ENCODE assay signal across 22 cellular contexts in the genomic region with DNA sequence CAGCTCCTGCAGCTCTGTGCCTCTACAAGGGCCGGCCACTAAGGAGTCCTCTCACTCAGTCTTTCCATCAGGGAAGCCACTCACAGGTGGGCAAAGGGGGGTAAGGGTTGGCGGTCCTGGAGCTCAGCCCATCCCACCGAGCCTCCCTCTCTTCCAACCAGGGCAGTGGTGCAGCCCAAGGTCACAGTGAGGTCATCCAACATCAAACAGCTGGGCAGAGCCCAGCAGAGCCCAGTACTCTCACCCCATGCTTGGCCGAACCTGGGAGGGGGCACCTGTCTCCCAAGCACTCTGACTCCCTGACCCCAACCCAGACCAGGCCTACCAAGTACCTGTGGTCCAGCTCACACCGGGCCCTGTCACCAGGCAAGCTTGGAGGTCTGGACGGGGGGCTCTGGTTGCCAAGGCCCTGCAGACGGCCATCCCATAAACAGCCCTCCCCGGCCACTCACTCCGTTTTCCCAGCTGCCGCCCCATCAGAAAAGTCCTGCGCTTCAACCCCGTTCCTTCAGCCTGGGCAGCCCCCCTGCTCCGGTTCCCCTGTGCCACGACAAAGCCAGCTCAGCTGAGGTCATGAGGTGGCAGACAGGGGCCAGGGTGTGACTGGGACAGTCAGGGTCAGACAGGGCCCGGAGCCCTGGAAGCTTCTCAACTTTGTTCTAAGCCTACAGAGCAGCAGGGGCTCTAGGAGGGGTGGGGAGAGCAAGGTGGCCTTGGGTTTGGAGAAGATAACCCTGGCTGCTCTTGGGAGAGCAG. TPM values are rescaled to one million over a fixed set of nuclear protein-coding genes. Genes with fewer than 3 reads are reported as not detected.
DNase-seq lines count a peak whose midpoint lies in the region; ATAC-seq, FAIRE-seq and TF ChIP-seq lines count a peak whose summit lies in the region.
"Had no signal": no experiment of that assay in that cellular context is flagged by ENCODE, and none has a peak within 500 bp of the region (broad histone marks: within the 10 kb centered on the region; RNA-seq: fewer than 3 reads in every experiment).

No MANE protein-coding gene starts in this region.

- H3K27ac Mint-ChIP-seq in CD14-positive monocyte: peak overlapping the region in 1 of 7 donors; percentile 36
- H3K27ac Mint-ChIP-seq in activated T-helper 17 cell treated with anti-CD3 and anti-CD28 coated beads, Interleukin-2, amount 50 U/mL, for 72 hours: no peak overlapping the region
- H3K27ac Mint-ChIP-seq in endodermal cell: no peak overlapping the region
- H3K27ac Mint-ChIP-seq: activated CD4-positive, alpha-beta T cell treated with anti-CD3 and anti-CD28 coated beads, Interleukin-2, amount 10 ng/mL, durations not matched to agents 7 days and 5 days; CD4-positive, CD25-positive, alpha-beta regulatory T cell; stimulated activated effector memory CD8-positive, alpha-beta T cell treated with anti-CD3 and anti-CD28 coated beads, Interleukin-12 subunit alpha, Interleukin-12 subunit beta, amount 100 ng/mL, for 72 hours had no signal

- in situ Hi-C loops in HepG2 (cut with HindIII; ENCODE audit: extremely low pct_ligation_motif_present, low pct_unique_long_range_greater_than_20kb): no loop called here

- TF ChIP-seq POLR2A in HepG2 (IDR thresholded peaks at IDR 0.05; ENCODE audit: insufficient read depth in 1 of 2, low read depth in 2 of 2, low read length in 2 of 2): no peak

- 48% methylated on average over 9 of the region's 15 CpGs for WGBS in HepG2 (ENCODE audit: low lambda C conversion rate)
- 77 to 87% methylated on average over 8 to 15 of the region's 15 CpGs for WGBS in endodermal cell (ENCODE audit: insufficient coverage in 1 of 2, insufficient read length in 1 of 2), 2 experiments

- peaks cover 10 to 14% (median 11%) of the 10 kb centered on the region in 3 donors for H3K27me3 Mint-ChIP-seq in CD14-positive monocyte (ENCODE audit: low read depth in 3 of 3)
- H3K27me3 Mint-ChIP-seq in activated T-helper 17 cell treated with anti-CD3 and anti-CD28 coated beads, Interleukin-2, amount 50 U/mL, for 72 hours: peaks cover 4% of the 10 kb centered on the region
- no peaks in the 10 kb centered on the region for H3K27me3 Mint-ChIP-seq in endodermal cell (ENCODE audit: insufficient read depth)
- H3K27me3 Mint-ChIP-seq: CD4-positive, CD25-positive, alpha-beta regulatory T cell had no signal

- H3K9ac ChIP-seq in HepG2 (ENCODE audit: insufficient read depth, low read depth, low read length) (peak overlapping the region; percentile 26; the same call in 1 of the 2 replicates), endodermal cell (ENCODE audit: extremely low read depth, low read length, poor library complexity, severe bottlenecking) (no peak overlapping the region)

- H3K36me3 Mint-ChIP-seq in CD14-positive monocyte (no peaks in the 10 kb centered on the region), endodermal cell (ENCODE audit: low read depth) (peaks cover 2% of the 10 kb centered on the region)
- H3K36me3 Mint-ChIP-seq in activated T-helper 17 cell treated with anti-CD3 and anti-CD28 coated beads, Interleukin-2, amount 50 U/mL, for 72 hours (ENCODE audit: low read depth): peaks cover 4% of the 10 kb centered on the region
- H3K36me3 Mint-ChIP-seq: activated naive CD4-positive, alpha-beta T cell treated with anti-CD3 and anti-CD28 coated beads, Interleukin-2, amount 50 U/mL, for 72 hours; CD4-positive, CD25-positive, alpha-beta regulatory T cell had no signal

- H3K27me3 ChIP-seq in SJCRH30 (no peaks in the 10 kb centered on the region), HepG2 (ENCODE audit: control insufficient read depth in 1 of 2, insufficient read depth in 2 of 2, low read length in 2 of 2) (peaks cover 2 to 5% of the 10 kb centered on the region in 2 experiments; a peak in 2 of 5 replicates), endodermal cell (ENCODE audit: control insufficient read depth, insufficient read depth, low read length, poor library complexity, severe bottlenecking) (no peaks in the 10 kb centered on the region)
- H3K27me3 ChIP-seq: uterus had no signal

- CTCF ChIA-PET in HepG2 (lab: Yijun Ruan, JAX; ENCODE audit: low intra/inter-chr PET ratio, low total read pairs): no interaction called here

- H3K9me3 ChIP-seq in SJCRH30 (replicated peaks) (peaks cover 3% of the 10 kb centered on the region; the same call in 1 of the 2 replicates), HepG2 (ENCODE audit: low read length) (no peaks in the 10 kb centered on the region), endodermal cell (ENCODE audit: control insufficient read depth, low read length) (no peaks in the 10 kb centered on the region)
- H3K9me3 ChIP-seq: HAP-1, neutrophil, uterus had no signal

- peak overlapping the region; percentile 65 for H3K4me2 ChIP-seq in HepG2 (ENCODE audit: low read depth, low read length)
- H3K4me2 ChIP-seq: smooth muscle cell had no signal

- DNase-seq in CD14-positive monocyte (ENCODE audit: low spot score): peak; percentile 41
- no peak for DNase-seq in SJCRH30
- DNase-seq in HepG2 (ENCODE audit: low spot score): no peak
- peak; percentile 65 for DNase-seq in posterior vena cava (ENCODE audit: low spot score)
- DNase-seq in OCI-M1 (lab: John Stamatoyannopoulos, UW): no peak
- no peak for DNase-seq in endodermal cell
- DNase-seq: activated CD4-positive, alpha-beta T cell treated with anti-CD3 and anti-CD28 coated beads, Interleukin-2, amount 10 ng/mL, durations not matched to agents 7 days and 5 days; CD4-positive, CD25-positive, alpha-beta regulatory T cell; cerebellar nuclear complex; EL; head of caudate nucleus; NCI-H524 treated with DMSO at 0.1 percent for 48 hours; uterus; WERI-Rb-1 had no signal

- H3K4me1 ChIP-seq in SJCRH30 (peaks cover 29% of the 10 kb centered on the region), HepG2 (ENCODE audit: insufficient read depth, low read length) (peaks cover 42% of the 10 kb centered on the region), endodermal cell (ENCODE audit: control insufficient read depth, insufficient read depth, low read length) (peaks cover 3% of the 10 kb centered on the region)
- H3K4me1 ChIP-seq: HAP-1, uterus had no signal

- H3K9me3 Mint-ChIP-seq in CD14-positive monocyte (peaks cover 0 to 7% (median 2%) of the 10 kb centered on the region in 7 donors), endodermal cell (peaks cover 3% of the 10 kb centered on the region)
- H3K9me3 Mint-ChIP-seq in activated T-helper 17 cell treated with anti-CD3 and anti-CD28 coated beads, Interleukin-2, amount 50 U/mL, for 72 hours: no peaks in the 10 kb centered on the region
- H3K9me3 Mint-ChIP-seq: activated CD4-positive, alpha-beta T cell treated with anti-CD3 and anti-CD28 coated beads, Interleukin-2, amount 10 ng/mL, durations not matched to agents 7 days and 5 days; activated naive CD4-positive, alpha-beta T cell treated with anti-CD3 and anti-CD28 coated beads, Interleukin-2, amount 50 U/mL, for 72 hours; stimulated activated effector memory CD8-positive, alpha-beta T cell treated with anti-CD3 and anti-CD28 coated beads, Interleukin-12 subunit alpha, Interleukin-12 subunit beta, amount 100 ng/mL, for 72 hours had no signal

- POLR2A ChIA-PET in HepG2 (lab: Yijun Ruan, JAX): interaction anchor here (1.3 to 1.4 kb wide), 3 partner anchors 11 to 121 kb away, joined by 4 to 5 read pairs (median 5); no protein-coding TSS in a partner anchor

- H3K27ac ChIP-seq in SJCRH30 (peak overlapping the region; percentile 89), HepG2 (ENCODE audit: extremely low read length, insufficient read depth, low read length) (no peak overlapping the region), endodermal cell (ENCODE audit: low read depth, low read length) (no peak overlapping the region)
- H3K27ac ChIP-seq: epithelial cell of prostate, neutrophil, uterus, WERI-Rb-1 had no signal

- no peak for TF ChIP-seq CTCF in CD14-positive monocyte (IDR thresholded peaks at IDR 0.05)
- TF ChIP-seq CTCF in HepG2 (CRISPR knock-in tag; IDR thresholded peaks at IDR 0.05): no peak
- no peak for TF ChIP-seq CTCF in endodermal cell (conservative IDR thresholded peaks at IDR 0.05)

- no peaks in the 10 kb centered on the region for H4K20me1 ChIP-seq in HepG2 (ENCODE audit: insufficient read depth, low read length)

- H3K79me2 ChIP-seq in HepG2 (ENCODE audit: insufficient read depth, low read length): no peaks in the 10 kb centered on the region

- no peak overlapping the region for H3K4me3 Mint-ChIP-seq in CD14-positive monocyte
- H3K4me3 Mint-ChIP-seq in activated T-helper 17 cell treated with anti-CD3 and anti-CD28 coated beads, Interleukin-2, amount 50 U/mL, for 72 hours: no peak overlapping the region
- no peak overlapping the region for H3K4me3 Mint-ChIP-seq in endodermal cell
- H3K4me3 Mint-ChIP-seq: activated CD4-positive, alpha-beta T cell treated with anti-CD3 and anti-CD28 coated beads, Interleukin-2, amount 10 ng/mL, durations not matched to agents 7 days and 5 days; stimulated activated effector memory CD8-positive, alpha-beta T cell treated with anti-CD3 and anti-CD28 coated beads, Interleukin-12 subunit alpha, Interleukin-12 subunit beta, amount 100 ng/mL, for 72 hours had no signal

- no TSS peak for BruUV-seq in HepG2 (replicated peaks; lab: Mats Ljungman, UMichigan)

- TF ChIP-seq EP300 in HepG2 (IDR thresholded peaks at IDR 0.05; ENCODE audit: low read depth in 2 of 2, low read length in 2 of 2) (no peak), HepG2 (CRISPR knock-in tag; IDR thresholded peaks at IDR 0.05; ENCODE audit: borderline replicate concordance) (no peak)

- no peak for TF ChIP-seq RAD21 in HepG2 (CRISPR knock-in tag; IDR thresholded peaks at IDR 0.05)

- no peak overlapping the region for H2AFZ ChIP-seq in HepG2 (ENCODE audit: low read length)

- FAIRE-seq in HepG2 (lab: Jason Lieb, UNC): no peak
- FAIRE-seq: astrocyte had no signal

- H3K4me3 ChIP-seq in SJCRH30 (no peak overlapping the region), HepG2 (replicated peaks in 1 of 3; ENCODE audit: insufficient read depth in 1 of 3, low read depth in 2 of 3, low read length in 3 of 3) (peak overlapping the region in 1 of 3 experiments; percentile 57; a peak in 2 of 6 replicates), endodermal cell (ENCODE audit: low read length) (no peak overlapping the region)
- H3K4me3 ChIP-seq: HAP-1, smooth muscle cell, uterus had no signal

- no peaks in the 10 kb centered on the region for H3K4me1 Mint-ChIP-seq in CD14-positive monocyte
- H3K4me1 Mint-ChIP-seq in activated T-helper 17 cell treated with anti-CD3 and anti-CD28 coated beads, Interleukin-2, amount 50 U/mL, for 72 hours: no peaks in the 10 kb centered on the region
- peaks cover 5% of the 10 kb centered on the region for H3K4me1 Mint-ChIP-seq in endodermal cell
- H3K4me1 Mint-ChIP-seq: activated CD4-positive, alpha-beta T cell treated with anti-CD3 and anti-CD28 coated beads, Interleukin-2, amount 10 ng/mL, durations not matched to agents 7 days and 5 days; CD4-positive, CD25-positive, alpha-beta regulatory T cell; stimulated activated effector memory CD8-positive, alpha-beta T cell treated with anti-CD3 and anti-CD28 coated beads, Interleukin-12 subunit alpha, Interleukin-12 subunit beta, amount 100 ng/mL, for 72 hours had no signal

- intact Hi-C loops in CD14-positive monocyte (cut with micrococcal nuclease) (no loop called here), HepG2 (cut with micrococcal nuclease; ENCODE audit: unreplicated experiment) (no loop called here), posterior vena cava (cut with DNase I) (loop anchor here in 1 of 2 donors (5.0 kb wide), 1 partner anchor 50 kb away; no protein-coding TSS in a partner anchor)

- ATAC-seq in HepG2: peak; percentile 46
- no peak for ATAC-seq in activated T-helper 17 cell treated with anti-CD3 and anti-CD28 coated beads, Interleukin-2, amount 50 U/mL, for 72 hours (replicated peaks)
- ATAC-seq: stimulated activated effector memory CD8-positive, alpha-beta T cell treated with anti-CD3 and anti-CD28 coated beads, Interleukin-12 subunit alpha, Interleukin-12 subunit beta, amount 100 ng/mL, for 72 hours had no signal

- H3K36me3 ChIP-seq in SJCRH30: no peaks in the 10 kb centered on the region
- no peaks in the 10 kb centered on the region for H3K36me3 ChIP-seq in HepG2 (replicated peaks in 1 of 2; ENCODE audit: control insufficient read depth in 1 of 2, insufficient read depth in 2 of 2, low read length in 2 of 2)
- H3K36me3 ChIP-seq in endodermal cell (ENCODE audit: control insufficient read depth, insufficient read depth, low read length): no peaks in the 10 kb centered on the region
- H3K36me3 ChIP-seq: HAP-1, neutrophil, uterus, WERI-Rb-1 had no signal

RNA-seq across cellular contexts. Expression of a gene that starts 27.5 kb away (rescaled TPM):
- polyA plus RNA-seq in CD14-positive monocyte (under 1 TPM in 1 of 2 donors, not detected in 1; 0.29 TPM), HepG2 (2011; rRNA removed) (2.4 and 3.4 TPM in 2 replicates)
- 26.9 and 31.6 TPM in 2 replicates for total RNA-seq in SJCRH30 (2014; rRNA removed; shearing (Covaris generic))
- total RNA-seq in HepG2 (2016; rRNA removed; fragmentation: Illumina TruSeq; extraction: Trizol) (0.80 and 1.5 TPM in 2 replicates), posterior vena cava (10 to 100 TPM; 54.1 to 63.1 TPM), endodermal cell (10 to 100 TPM; 11.9 to 24.1 TPM)
- 1.1 and 1.6 TPM in 2 replicates for total RNA-seq in HepG2 (2016; cell fraction: cytosol; rRNA removed; fragmentation: Illumina TruSeq; extraction: Trizol; ENCODE audit: low read depth)
- 1.0 and 1.8 TPM in 2 replicates for total RNA-seq in HepG2 (2016; cell fraction: insoluble cytoplasmic fraction; rRNA removed; fragmentation: Illumina TruSeq; extraction: Trizol)
- 2.6 and 3.0 TPM in 2 replicates for total RNA-seq in HepG2 (2016; cell fraction: membrane; rRNA removed; fragmentation: Illumina TruSeq; extraction: Trizol)
- total RNA-seq in HepG2 (2016; cell fraction: nucleus; rRNA removed; fragmentation: Illumina TruSeq; extraction: Trizol): 1.3 and 1.4 TPM in 2 replicates
- 1.2 and 2.1 TPM in 2 replicates for polyA plus RNA-seq in HepG2 (2011; cell fraction: cytosol; rRNA removed)
- 2.9 and 5.0 TPM in 2 replicates for polyA plus RNA-seq in HepG2 (2011; cell fraction: nucleus; rRNA removed)
- polyA plus RNA-seq in HepG2 (2012): 1.2 and 1.3 TPM in 2 replicates
- 0.57 and 0.60 TPM in 2 replicates for polyA plus RNA-seq in HepG2 (2016; cell fraction: cytosol; fragmentation: Illumina TruSeq; extraction: Trizol; ENCODE audit: low read depth)
- 0.93 and 1.1 TPM in 2 replicates for polyA plus RNA-seq in HepG2 (2016; cell fraction: insoluble cytoplasmic fraction; fragmentation: Illumina TruSeq; extraction: Trizol; ENCODE audit: low read depth)
- 1.1 TPM in 2 replicates for polyA plus RNA-seq in HepG2 (2016; cell fraction: membrane; fragmentation: Illumina TruSeq; extraction: Trizol; ENCODE audit: low read depth)
- polyA plus RNA-seq in HepG2 (2016; cell fraction: nucleus; fragmentation: Illumina TruSeq; extraction: Trizol; ENCODE audit: insufficient read depth, low read depth): 1.9 TPM in 2 replicates
- polyA minus RNA-seq in HepG2 (2011; rRNA and poly(A)+ RNA removed; ENCODE audit: low replicate concordance): 14.6 and 20.5 TPM in 2 replicates
- polyA minus RNA-seq in HepG2 (2011; cell fraction: cytosol; rRNA and poly(A)+ RNA removed): 4.8 and 15.5 TPM in 2 replicates
- 2.3 and 2.4 TPM in 2 replicates for polyA minus RNA-seq in HepG2 (2011; cell fraction: nucleus; rRNA and poly(A)+ RNA removed)
- 10 to 100 TPM; 11.9 to 28.1 TPM for total RNA-seq in activated T-helper 17 cell treated with anti-CD3 and anti-CD28 coated beads, Interleukin-2, amount 50 U/mL, for 72 hours
- polyA plus RNA-seq in endodermal cell (2013, experiment 1 of 2): 7.7 TPM
- 5.3 TPM for polyA plus RNA-seq in endodermal cell (2013, experiment 2 of 2)
- polyA plus RNA-seq: CD4-positive, CD25-positive, alpha-beta regulatory T cell had no signal

Comparison
In these comparisons a context has a peak if more than half of its experiments do, and no peak if none do; other contexts are left out.
1. DNase-seq: peak in CD14-positive monocyte (single experiment) and posterior vena cava (single experiment); none in SJCRH30 (0 of 2), HepG2 (single experiment), OCI-M1 (single experiment) and endodermal cell (single experiment).